1 cellular context compared by ENCODE assay signal in genomic region chr13:25922373-25922772, GRCh38.
TF ChIP-seq lines count a peak whose summit lies in the region.

No MANE protein-coding gene starts in this region.

TF ChIP-seq in GM23338, 12 proteins besides CTCF, POLR2A, EP300 and RAD21 (continued from another document):
- TF ChIP-seq ZNF462 (CRISPR knock-in tag; IDR thresholded peaks at IDR 0.05), result no peak
